ENCODE assay signal across 8 cellular contexts in genomic region chr20:45823949-45824835, GRCh38. TPM values are rescaled to one million over a fixed set of nuclear protein-coding genes. Genes with fewer than 3 reads are reported as not detected.
DNase-seq lines count a peak whose midpoint lies in the region; ATAC-seq and TF ChIP-seq lines count a peak whose summit lies in the region.

No MANE protein-coding gene starts in this region.

- peak; percentile 92 for TF ChIP-seq CTCF in RWPE2 (IDR thresholded peaks at IDR 0.05; ENCODE audit: poor library complexity, severe bottlenecking)
- TF ChIP-seq CTCF in ascending aorta (IDR thresholded peaks at IDR 0.05): peak in 1 of 3 experiments; percentile 44

- H3K36me3 ChIP-seq in RWPE2 (ENCODE audit: low read depth): no peaks in the 10 kb centered on the region
- no peaks in the 10 kb centered on the region for H3K36me3 ChIP-seq in ascending aorta

- peaks cover 15% of the 10 kb centered on the region for H3K27me3 ChIP-seq in RWPE2 (ENCODE audit: insufficient read depth, poor library complexity, severe bottlenecking)
- no peaks in the 10 kb centered on the region for H3K27me3 ChIP-seq in ascending aorta

- H3K27ac ChIP-seq in RWPE2 (ENCODE audit: poor library complexity, severe bottlenecking): no peak overlapping the region
- peak overlapping the region in 1 of 2 donors; percentile 10 for H3K27ac ChIP-seq in ascending aorta

- intact Hi-C loops in ascending aorta (cut with DNase I): no loop called here

- H3K4me1 ChIP-seq in RWPE2 (ENCODE audit: insufficient read depth, poor library complexity, severe bottlenecking): no peaks in the 10 kb centered on the region
- H3K4me1 ChIP-seq in ascending aorta: peaks cover 15 to 43% of the 10 kb centered on the region in 2 donors

- H3K9me3 ChIP-seq in RWPE2 (ENCODE audit: severe bottlenecking): no peaks in the 10 kb centered on the region
- no peaks in the 10 kb centered on the region for H3K9me3 ChIP-seq in ascending aorta
- no peaks in the 10 kb centered on the region for H3K9me3 ChIP-seq in iPS-18c (ENCODE audit: control insufficient read depth, insufficient read depth, low read length)

- H3K4me3 ChIP-seq in RWPE2 (ENCODE audit: severe bottlenecking) (no peak overlapping the region), ascending aorta (peak overlapping the region; percentile 15 to 27), iPS-18c (ENCODE audit: insufficient read depth, low read depth, low read length) (peak overlapping the region; percentile 24; the same call in 1 of the 2 replicates)

- ATAC-seq in RWPE2 (ENCODE audit: low read depth): peak; percentile 55

- DNase-seq in DMS 273 (lab: John Stamatoyannopoulos, UW; ENCODE audit: unreplicated experiment) (peak; percentile 49), DMS 273 treated with DMSO at 0.1 percent for 48 hours (lab: John Stamatoyannopoulos, UW) (no peak), RWPE2 (ENCODE audit: low spot score) (no peak), ascending aorta (ENCODE audit: low spot score in 2 of 2) (no peak), SW480 (ENCODE audit: low spot score) (no peak), MV-4-11 (lab: John Stamatoyannopoulos, UW) (no peak)
- DNase-seq in stimulated activated CD4-positive, alpha-beta T cell treated with anti-CD3 and anti-CD28 coated beads, Interleukin-2, amount 100 ng/mL, for 24 hours: peak; percentile 52 to 57

RNA-seq across cellular contexts. Expression of gene TNNC2, which starts 2.9 kb away (rescaled TPM):
- total RNA-seq in ascending aorta: not detected

RNA-seq across cellular contexts. Expression of gene SNX21, which starts 9.4 kb away (rescaled TPM):
- 182 TPM for total RNA-seq in ascending aorta

RNA-seq across cellular contexts. Expression of gene UBE2C, which starts 11.7 kb away (rescaled TPM):
- not detected for total RNA-seq in ascending aorta

RNA-seq across cellular contexts. Expression of gene DNTTIP1, which starts 32.4 kb away (rescaled TPM):
- 4.6 TPM for total RNA-seq in ascending aorta

RNA-seq across cellular contexts. Expression of gene WFDC3, which starts 32.5 kb away (rescaled TPM):
- not detected for total RNA-seq in ascending aorta

Comparison
In these comparisons a context has a peak if more than half of its experiments do, and no peak if none do; other contexts are left out.
1. DNase-seq: peak in DMS 273 (single experiment) and stimulated activated CD4-positive, alpha-beta T cell treated with anti-CD3 and anti-CD28 coated beads, Interleukin-2, amount 100 ng/mL, for 24 hours (2 of 2); none in DMS 273 treated with DMSO at 0.1 percent for 48 hours (single experiment), RWPE2 (single experiment), ascending aorta (0 of 2), SW480 (single experiment) and MV-4-11 (single experiment).